ENCODE assay signal across 9 cellular contexts in genomic region chr3:48502728-48503168, GRCh38. TPM values are rescaled to one million over a fixed set of nuclear protein-coding genes. Genes with fewer than 3 reads are reported as not detected.
DNase-seq lines count a peak whose midpoint lies in the region; ATAC-seq and TF ChIP-seq lines count a peak whose summit lies in the region.
"Had no signal": no experiment of that assay in that cellular context is flagged by ENCODE, and none has a peak within 500 bp of the region (broad histone marks: within the 10 kb centered on the region; RNA-seq: fewer than 3 reads in every experiment).

No MANE protein-coding gene starts in this region.

- H3K27ac Mint-ChIP-seq in activated B cell treated with CpG ODN at 0.5 μM for 24 hours: peak overlapping the region; percentile 46
- H3K27ac Mint-ChIP-seq in glutamatergic neuron (ENCODE audit: unreplicated experiment): peak overlapping the region; percentile 64

- H3K4ac ChIP-seq in trophoblast cell (ENCODE audit: low read depth, low read length): no peak overlapping the region

- intact Hi-C loops in activated B cell treated with CpG ODN at 0.5 μM for 24 hours (cut with micrococcal nuclease): no loop called here

- peak overlapping the region; percentile 28 for H3K18ac ChIP-seq in trophoblast cell (ENCODE audit: low read length)

- peak overlapping the region; percentile 5 for H4K12ac ChIP-seq in trophoblast cell (ENCODE audit: low read depth, low read length)

- H3K9me3 ChIP-seq in trophoblast cell (ENCODE audit: insufficient read depth, low read depth, low read length): peaks cover 2% of the 10 kb centered on the region
- H3K9me3 ChIP-seq in SJCRH30 (replicated peaks): no peaks in the 10 kb centered on the region; the same call in 1 of the 2 replicates

- peak overlapping the region; percentile 26 for H2AK5ac ChIP-seq in trophoblast cell (ENCODE audit: low read length)

- no peak for DNase-seq in activated B cell treated with CpG ODN at 0.5 μM for 24 hours
- DNase-seq in glutamatergic neuron: peak; percentile 29
- no peak for DNase-seq in trophoblast cell
- DNase-seq in NCI-H1105 (lab: John Stamatoyannopoulos, UW): no peak
- no peak for DNase-seq in SJCRH30
- DNase-seq: NCI-H446 treated with DMSO at 0.1 percent for 48 hours had no signal

- peak overlapping the region; percentile 99 for H4K91ac ChIP-seq in trophoblast cell (ENCODE audit: low read depth, low read length)

- H3K4me1 Mint-ChIP-seq in activated B cell treated with CpG ODN at 0.5 μM for 24 hours (peaks cover 16% of the 10 kb centered on the region), glutamatergic neuron (ENCODE audit: low read depth, unreplicated experiment) (peaks cover 17% of the 10 kb centered on the region)

- no peak overlapping the region for H2BK120ac ChIP-seq in trophoblast cell (ENCODE audit: insufficient read depth, low read length, poor library complexity)

- H3K79me1 ChIP-seq in trophoblast cell (ENCODE audit: low read length): peaks cover 26% of the 10 kb centered on the region

- WGBS in trophoblast cell (ENCODE audit: extremely low coverage, insufficient coverage, insufficient read length): no CpG with 5 or more reads among the region's 6 CpGs

- peak overlapping the region; percentile 99 for H3K27ac ChIP-seq in C4-2B
- peak overlapping the region; percentile 48 for H3K27ac ChIP-seq in trophoblast cell (ENCODE audit: low read depth, low read length)
- no peak overlapping the region for H3K27ac ChIP-seq in SJCRH30

- H3K4me1 ChIP-seq in trophoblast cell (ENCODE audit: control insufficient read depth in 1 of 2, insufficient read depth in 2 of 2, low read length in 2 of 2) (peaks cover 29 to 40% of the 10 kb centered on the region in 2 experiments), SJCRH30 (peaks cover 8% of the 10 kb centered on the region; the same call in 1 of the 2 replicates)

- no peak overlapping the region for H2BK5ac ChIP-seq in trophoblast cell (ENCODE audit: low read depth, low read length, poor library complexity)

- ATAC-seq in activated B cell treated with CpG ODN at 0.5 μM for 24 hours (ENCODE audit: low read depth) (no peak), HG03135 (IDR thresholded peaks at IDR 0.05; ENCODE audit: unreplicated experiment) (no peak), HG03571 (IDR thresholded peaks at IDR 0.05; ENCODE audit: unreplicated experiment) (no peak)

- peak overlapping the region; percentile 20 for H4K8ac ChIP-seq in trophoblast cell (ENCODE audit: low read depth, low read length)

- H3K14ac ChIP-seq in trophoblast cell (ENCODE audit: low read length): no peak overlapping the region

- POLR2A ChIA-PET in activated B cell treated with CpG ODN at 0.5 μM for 24 hours (lab: Charles Lee): interaction anchor here (2.7 to 4.2 kb wide), 2 partner anchors 30 to 36 kb away, joined by 18 to 28 read pairs; a partner anchor contains a TSS

- H3K27me3 ChIP-seq in trophoblast cell (ENCODE audit: insufficient read depth, low read length) (no peaks in the 10 kb centered on the region), SJCRH30 (no peaks in the 10 kb centered on the region)

- H3K9ac ChIP-seq in trophoblast cell (ENCODE audit: low read length): peak overlapping the region; percentile 29

- H3K4me2 ChIP-seq in trophoblast cell (ENCODE audit: low read length): peak overlapping the region; percentile 56

- H3K27me3 Mint-ChIP-seq in activated B cell treated with CpG ODN at 0.5 μM for 24 hours (no peaks in the 10 kb centered on the region), glutamatergic neuron (ENCODE audit: unreplicated experiment) (peaks cover 7% of the 10 kb centered on the region)

- H3K23ac ChIP-seq in trophoblast cell (ENCODE audit: low read length): peak overlapping the region; percentile 33

- H3K36me3 Mint-ChIP-seq in activated B cell treated with CpG ODN at 0.5 μM for 24 hours (ENCODE audit: low read depth): no peaks in the 10 kb centered on the region
- peaks cover 10% of the 10 kb centered on the region for H3K36me3 Mint-ChIP-seq in glutamatergic neuron (ENCODE audit: unreplicated experiment)

- peaks cover 13% of the 10 kb centered on the region for H3K79me2 ChIP-seq in trophoblast cell (ENCODE audit: control insufficient read depth, insufficient read depth, low read length, poor library complexity)

- H3K9me3 Mint-ChIP-seq in activated B cell treated with CpG ODN at 0.5 μM for 24 hours: no peaks in the 10 kb centered on the region
- peaks cover 10% of the 10 kb centered on the region for H3K9me3 Mint-ChIP-seq in glutamatergic neuron (ENCODE audit: unreplicated experiment)

- H3K4me3 ChIP-seq in trophoblast cell (ENCODE audit: low read depth, low read length) (no peak overlapping the region), SJCRH30 (no peak overlapping the region)

- CTCF ChIA-PET in activated B cell treated with CpG ODN at 0.5 μM for 24 hours (lab: Charles Lee): interaction anchor here (1.1 to 1.2 kb wide), 2 partner anchors 67 to 101 kb away, joined by 3 read pairs; no protein-coding TSS in a partner anchor

- peak overlapping the region; percentile 32 for H2AFZ ChIP-seq in trophoblast cell (ENCODE audit: insufficient read depth, low read length, poor library complexity)

- H2BK12ac ChIP-seq in trophoblast cell (ENCODE audit: low read length): peak overlapping the region; percentile 58

- TF ChIP-seq CTCF in C4-2B (conservative IDR thresholded peaks at IDR 0.05) (no peak), activated B cell treated with CpG ODN at 0.5 μM for 24 hours (IDR thresholded peaks at IDR 0.05) (no peak), glutamatergic neuron (IDR thresholded peaks at IDR 0.05; ENCODE audit: partially characterized antibody, unreplicated experiment) (no peak)

- H3K36me3 ChIP-seq in trophoblast cell (ENCODE audit: control insufficient read depth in 1 of 2, insufficient read depth in 2 of 2, low read length in 2 of 2): peaks cover 15% of the 10 kb centered on the region in 2 experiments
- H3K36me3 ChIP-seq in SJCRH30: no peaks in the 10 kb centered on the region

- H3K4me3 Mint-ChIP-seq in activated B cell treated with CpG ODN at 0.5 μM for 24 hours: peak overlapping the region; percentile 80
- H3K4me3 Mint-ChIP-seq in glutamatergic neuron (ENCODE audit: unreplicated experiment): peak overlapping the region; percentile 62

RNA-seq across cellular contexts. Expression of gene SHISA5, which starts 1.2 kb away (rescaled TPM):
- total RNA-seq in activated B cell treated with CpG ODN at 0.5 μM for 24 hours (95.7 and 108 TPM in 2 replicates), glutamatergic neuron (ENCODE audit: unreplicated experiment) (261 TPM)
- polyA plus RNA-seq in trophoblast cell (2013): 314 and 318 TPM in 2 replicates
- total RNA-seq in SJCRH30 (2014; rRNA removed; shearing (Covaris generic)): 74.9 and 78.1 TPM in 2 replicates

RNA-seq across cellular contexts. Expression of gene PFKFB4, which starts 53.9 kb away (rescaled TPM):
- total RNA-seq in activated B cell treated with CpG ODN at 0.5 μM for 24 hours (2.0 and 3.2 TPM in 2 replicates), glutamatergic neuron (ENCODE audit: unreplicated experiment) (40.3 TPM)
- polyA plus RNA-seq in trophoblast cell (2013): 18.7 TPM in 2 replicates
- 8.0 and 8.3 TPM in 2 replicates for total RNA-seq in SJCRH30 (2014; rRNA removed; shearing (Covaris generic))

RNA-seq across cellular contexts. Expression of gene ATRIP, which starts 56.2 kb away (rescaled TPM):
- total RNA-seq in activated B cell treated with CpG ODN at 0.5 μM for 24 hours (10.5 and 14.6 TPM in 2 replicates), glutamatergic neuron (ENCODE audit: unreplicated experiment) (15.8 TPM)
- 9.1 and 9.8 TPM in 2 replicates for polyA plus RNA-seq in trophoblast cell (2013)
- 12.4 and 12.8 TPM in 2 replicates for total RNA-seq in SJCRH30 (2014; rRNA removed; shearing (Covaris generic))
